ENCODE assay signal across 15 cellular contexts in genomic region chr2:6184532-6185302, GRCh38.
A peak's percentile ranks its signal among the peaks of the same experiment; 100 is the strongest.
DNase-seq lines count a peak whose midpoint lies in the region; ATAC-seq, FAIRE-seq and TF ChIP-seq lines count a peak whose summit lies in the region.
"Had no signal": no experiment of that assay in that cellular context is flagged by ENCODE, and none has a peak within 500 bp of the region (broad histone marks: within the 10 kb centered on the region; RNA-seq: fewer than 3 reads in every experiment).

No MANE protein-coding gene starts in this region.

- BruUV-seq in HepG2 (replicated peaks; lab: Mats Ljungman, UMichigan): no TSS peak

- WGBS in HepG2 (ENCODE audit: low lambda C conversion rate): 20% methylated on average over 13 of the region's 13 CpGs
- WGBS in right lobe of liver (ENCODE audit: insufficient coverage, low coverage, low lambda C conversion rate, missing lambda C conversion rate): 37% methylated on average over 10 of the region's 13 CpGs
- 54% methylated on average over 13 of the region's 13 CpGs for WGBS in mesenchymal stem cell

- no peak overlapping the region for H2BK12ac ChIP-seq in mesenchymal stem cell (ENCODE audit: low read length in 2 of 2)

- no peak overlapping the region for H3K14ac ChIP-seq in mesenchymal stem cell (ENCODE audit: low read length in 2 of 2)

- CTCF ChIA-PET in HepG2 (lab: Yijun Ruan, JAX; ENCODE audit: low intra/inter-chr PET ratio, low total read pairs): no interaction called here

- H3K9ac ChIP-seq in HepG2 (ENCODE audit: insufficient read depth, low read depth, low read length): no peak overlapping the region
- no peak overlapping the region for H3K9ac ChIP-seq in SU-DHL-6 (ENCODE audit: low read length)
- H3K9ac ChIP-seq in mesenchymal stem cell (ENCODE audit: low read length): no peak overlapping the region

- H3K79me1 ChIP-seq in mesenchymal stem cell (replicated peaks; ENCODE audit: low read length, poor library complexity, severe bottlenecking): no peaks in the 10 kb centered on the region

- H3K9me3 ChIP-seq in HepG2 (ENCODE audit: low read length) (peaks cover 70% of the 10 kb centered on the region), right lobe of liver (no peaks in the 10 kb centered on the region), SU-DHL-6 (ENCODE audit: insufficient read depth, low read length) (no peaks in the 10 kb centered on the region), mesenchymal stem cell (ENCODE audit: control insufficient read depth, low read length) (no peaks in the 10 kb centered on the region), tibial artery (no peaks in the 10 kb centered on the region)
- H3K9me3 ChIP-seq: thoracic aorta had no signal

- H2AFZ ChIP-seq in HepG2 (ENCODE audit: low read length) (no peak overlapping the region), SU-DHL-6 (ENCODE audit: low read depth, low read length, severe bottlenecking) (peak overlapping the region; percentile 93), mesenchymal stem cell (ENCODE audit: low read depth, low read length) (no peak overlapping the region)

- H3F3A ChIP-seq in SU-DHL-6 (ENCODE audit: insufficient read depth): no peaks in the 10 kb centered on the region

- POLR2A ChIA-PET in HepG2 (lab: Yijun Ruan, JAX): no interaction called here

- no peak overlapping the region for H2BK15ac ChIP-seq in mesenchymal stem cell (ENCODE audit: low read depth, poor library complexity, severe bottlenecking)

- H3K27ac ChIP-seq in HepG2 (ENCODE audit: extremely low read length, insufficient read depth, low read length) (no peak overlapping the region), right lobe of liver (no peak overlapping the region), SU-DHL-6 (ENCODE audit: low read depth, low read length) (no peak overlapping the region), mesenchymal stem cell (ENCODE audit: low read length, poor library complexity, severe bottlenecking) (no peak overlapping the region), tibial artery (peak overlapping the region in 1 of 2 donors; percentile 67)

- H4K8ac ChIP-seq in mesenchymal stem cell (ENCODE audit: low read length): no peak overlapping the region

- TF ChIP-seq EP300 in HepG2 (IDR thresholded peaks at IDR 0.05; ENCODE audit: low read depth in 2 of 2, low read length in 2 of 2) (no peak), HepG2 (CRISPR knock-in tag; IDR thresholded peaks at IDR 0.05; ENCODE audit: borderline replicate concordance) (no peak)

- TF ChIP-seq POLR2A in HepG2 (IDR thresholded peaks at IDR 0.05; ENCODE audit: insufficient read depth in 1 of 2, low read depth in 2 of 2, low read length in 2 of 2) (no peak), right lobe of liver (IDR thresholded peaks at IDR 0.05) (no peak)

- no peak overlapping the region for H3K23ac ChIP-seq in mesenchymal stem cell (ENCODE audit: low read length in 2 of 2)

- no peak overlapping the region for H4K91ac ChIP-seq in mesenchymal stem cell (ENCODE audit: low read length)

- no peaks in the 10 kb centered on the region for H3K79me2 ChIP-seq in HepG2 (ENCODE audit: insufficient read depth, low read length)
- H3K79me2 ChIP-seq in SU-DHL-6 (ENCODE audit: insufficient read depth, low read length): no peaks in the 10 kb centered on the region

- DNase-seq in HepG2 (ENCODE audit: low spot score) (peak; percentile 15), right lobe of liver (no peak), mesenchymal stem cell (peak; percentile 55), SKM-1 (lab: John Stamatoyannopoulos, UW; ENCODE audit: unreplicated experiment) (no peak), tibial artery (no peak), SW 1271 (lab: John Stamatoyannopoulos, UW) (no peak)
- DNase-seq: COR-L47, hippocampal formation, NCI-H1048, nucleus accumbens had no signal

- FAIRE-seq in HepG2 (lab: Jason Lieb, UNC): no peak
- FAIRE-seq: HTR-8/SVneo had no signal

- TF ChIP-seq RAD21 in HepG2 (CRISPR knock-in tag; IDR thresholded peaks at IDR 0.05): no peak

- H3K4me1 ChIP-seq in HepG2 (ENCODE audit: insufficient read depth, low read length) (peaks cover 8% of the 10 kb centered on the region; the same call in 1 of the 2 replicates), right lobe of liver (no peaks in the 10 kb centered on the region), mesenchymal stem cell (ENCODE audit: control insufficient read depth, insufficient read depth, low read depth, low read length) (peaks cover 6% of the 10 kb centered on the region), tibial artery (peaks cover 0 to 41% (median 3%) of the 10 kb centered on the region in 4 donors)

- H3K36me3 ChIP-seq in HepG2 (replicated peaks in 1 of 2; ENCODE audit: control insufficient read depth in 1 of 2, insufficient read depth in 2 of 2, low read length in 2 of 2) (no peaks in the 10 kb centered on the region), right lobe of liver (no peaks in the 10 kb centered on the region), SU-DHL-6 (ENCODE audit: low read length) (no peaks in the 10 kb centered on the region), mesenchymal stem cell (ENCODE audit: control insufficient read depth in 1 of 2, insufficient read depth in 2 of 2, low read depth in 1 of 2, low read length in 2 of 2) (no peaks in the 10 kb centered on the region), tibial artery (no peaks in the 10 kb centered on the region)
- H3K36me3 ChIP-seq: thoracic aorta had no signal

- in situ Hi-C loops in HepG2 (cut with HindIII; ENCODE audit: extremely low pct_ligation_motif_present, low pct_unique_long_range_greater_than_20kb): no loop called here

- H3K4me2 ChIP-seq in HepG2 (ENCODE audit: low read depth, low read length) (no peak overlapping the region), SU-DHL-6 (ENCODE audit: low read depth, low read length, poor library complexity, severe bottlenecking) (no peak overlapping the region), mesenchymal stem cell (ENCODE audit: low read length, poor library complexity, severe bottlenecking) (no peak overlapping the region)

- ATAC-seq in HepG2 (peak; percentile 50; the same call in 1 of the 3 replicates), right lobe of liver (no peak), HG02884 (IDR thresholded peaks at IDR 0.05; ENCODE audit: unreplicated experiment) (no peak)
- ATAC-seq: activated naive CD4-positive, alpha-beta T cell treated with anti-CD3 and anti-CD28 coated beads, Interleukin-2, amount 50 U/mL, for 72 hours had no signal

- H3K27me3 ChIP-seq in HepG2 (ENCODE audit: control insufficient read depth in 1 of 2, insufficient read depth in 2 of 2, low read length in 2 of 2): no peaks in the 10 kb centered on the region
- no peaks in the 10 kb centered on the region for H3K27me3 ChIP-seq in right lobe of liver
- H3K27me3 ChIP-seq in SU-DHL-6 (ENCODE audit: low read length): no peaks in the 10 kb centered on the region
- no peaks in the 10 kb centered on the region for H3K27me3 ChIP-seq in mesenchymal stem cell (ENCODE audit: control insufficient read depth in 1 of 2, insufficient read depth in 1 of 2, low read length in 2 of 2)
- no peaks in the 10 kb centered on the region for H3K27me3 ChIP-seq in tibial artery

- TF ChIP-seq CTCF in HepG2 (CRISPR knock-in tag; IDR thresholded peaks at IDR 0.05) (no peak), right lobe of liver (IDR thresholded peaks at IDR 0.05) (no peak), SU-DHL-6 (IDR thresholded peaks at IDR 0.05; ENCODE audit: insufficient read depth, low read length, poor library complexity, severe bottlenecking) (no peak), tibial artery (IDR thresholded peaks at IDR 0.05) (no peak)

- H4K20me1 ChIP-seq in HepG2 (ENCODE audit: insufficient read depth, low read length) (no peaks in the 10 kb centered on the region), SU-DHL-6 (ENCODE audit: low read depth, low read length) (no peaks in the 10 kb centered on the region)

- H2BK120ac ChIP-seq in mesenchymal stem cell (ENCODE audit: low read depth, low read length): no peak overlapping the region

- H2AK5ac ChIP-seq in mesenchymal stem cell (ENCODE audit: low read length, severe bottlenecking): no peak overlapping the region

- H2BK5ac ChIP-seq in mesenchymal stem cell (ENCODE audit: low read depth, low read length, poor library complexity, severe bottlenecking): no peak overlapping the region

- no peak overlapping the region for H3K4me3 ChIP-seq in HepG2 (replicated peaks in 1 of 3; ENCODE audit: insufficient read depth in 1 of 3, low read depth in 2 of 3, low read length in 3 of 3)
- no peak overlapping the region for H3K4me3 ChIP-seq in right lobe of liver
- no peak overlapping the region for H3K4me3 ChIP-seq in SU-DHL-6 (ENCODE audit: insufficient read depth, low read length, poor library complexity, severe bottlenecking)
- no peak overlapping the region for H3K4me3 ChIP-seq in mesenchymal stem cell (ENCODE audit: insufficient read depth in 1 of 2, low read depth in 1 of 2, low read length in 2 of 2)
- H3K4me3 ChIP-seq in tibial artery: no peak overlapping the region
- H3K4me3 ChIP-seq: thoracic aorta had no signal

- no peak overlapping the region for H3K4ac ChIP-seq in mesenchymal stem cell (ENCODE audit: low read depth in 1 of 2, low read length in 2 of 2)

- no peaks in the 10 kb centered on the region for H3K9me2 ChIP-seq in SU-DHL-6 (replicated peaks; ENCODE audit: insufficient read depth, low read length)

- H3K18ac ChIP-seq in mesenchymal stem cell (ENCODE audit: low read depth in 1 of 2, low read length in 2 of 2): no peak overlapping the region

- intact Hi-C loops in HepG2 (cut with micrococcal nuclease; ENCODE audit: unreplicated experiment): no loop called here
- intact Hi-C loops in right lobe of liver (cut with DNase I): no loop called here
- intact Hi-C loops in tibial artery (cut with DNase I; ENCODE audit: low total_unique reads): no loop called here

TF ChIP-seq in HepG2, 621 proteins besides CTCF, POLR2A, EP300 and RAD21 (continues in another document):
- no peak for TF ChIP-seq ZNF709 (CRISPR knock-in tag; IDR thresholded peaks at IDR 0.05)
- TF ChIP-seq GZF1 (CRISPR knock-in tag; IDR thresholded peaks at IDR 0.05): no peak
- no peak for TF ChIP-seq HDAC2 (CRISPR knock-in tag; IDR thresholded peaks at IDR 0.05)
- no peak for TF ChIP-seq MBNL3 (CRISPR knock-in tag; conservative IDR thresholded peaks at IDR 0.05)

Comparison
In these comparisons a context has a peak if more than half of its experiments do, and no peak if none do; other contexts are left out.
1. DNase-seq: peak in HepG2 (single experiment) and mesenchymal stem cell (single experiment); none in right lobe of liver (0 of 3), SKM-1 (single experiment), tibial artery (0 of 2) and SW 1271 (0 of 2).